ENCODE assay signal across 15 cellular contexts in the genomic region with DNA sequence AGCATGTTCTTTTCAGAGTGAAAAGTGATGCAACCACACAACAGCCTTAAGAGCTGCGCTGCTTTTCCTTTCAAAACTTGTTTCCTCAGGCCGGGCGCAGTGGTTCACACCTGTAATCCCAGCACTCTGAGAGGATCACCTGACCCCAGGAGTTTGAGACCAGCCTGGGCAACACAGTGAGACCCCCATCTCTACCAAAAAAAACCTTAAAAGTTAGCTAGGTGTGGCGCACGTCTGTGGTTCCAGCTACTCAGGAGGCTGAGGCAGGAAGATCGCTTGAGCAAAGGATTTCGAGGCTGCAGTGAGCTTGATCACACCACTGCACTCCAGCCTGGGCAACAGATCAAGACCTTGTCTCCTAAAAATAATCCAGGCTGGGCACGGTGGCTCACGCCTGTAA. TPM values are rescaled to one million over a fixed set of nuclear protein-coding genes. Genes with fewer than 3 reads are reported as not detected.
DNase-seq lines count a peak whose midpoint lies in the region; ATAC-seq, FAIRE-seq and TF ChIP-seq lines count a peak whose summit lies in the region.
"Had no signal": no experiment of that assay in that cellular context is flagged by ENCODE, and none has a peak within 500 bp of the region (broad histone marks: within the 10 kb centered on the region; RNA-seq: fewer than 3 reads in every experiment).

No MANE protein-coding gene starts in this region.

- peaks cover 17% of the 10 kb centered on the region for H3K4me1 Mint-ChIP-seq in T-helper 1 cell treated with Interleukin-12 subunit alpha and Interleukin-12 subunit beta and Interleukin-4 antibody, amounts not matched to agents 30 μg/mL and 1 μg/mL, for 36 hours (ENCODE audit: low read depth)
- H3K4me1 Mint-ChIP-seq in HFFc6 (ENCODE audit: low read depth) (peaks cover 5% of the 10 kb centered on the region), neural crest cell (peaks cover 29% of the 10 kb centered on the region)
- H3K4me1 Mint-ChIP-seq in activated naive CD8-positive, alpha-beta T cell (ENCODE audit: low read depth) = peaks cover 28% of the 10 kb centered on the region

- peaks cover 16% of the 10 kb centered on the region for H3K36me3 Mint-ChIP-seq in T-helper 1 cell treated with Interleukin-12 subunit alpha and Interleukin-12 subunit beta and Interleukin-4 antibody, amounts not matched to agents 30 μg/mL and 1 μg/mL, for 36 hours (ENCODE audit: low read depth)
- H3K36me3 Mint-ChIP-seq in HFFc6 (ENCODE audit: low read depth) (peaks cover 16% of the 10 kb centered on the region), neural crest cell (ENCODE audit: low read depth) (no peaks in the 10 kb centered on the region)
- H3K36me3 Mint-ChIP-seq in activated naive CD8-positive, alpha-beta T cell = no peaks in the 10 kb centered on the region

- TF ChIP-seq CTCF in HFFc6 (IDR thresholded peaks at IDR 0.05) (no peak), neural crest cell (conservative IDR thresholded peaks at IDR 0.05) (no peak)

- H3K4me3 Mint-ChIP-seq in T-helper 1 cell treated with Interleukin-12 subunit alpha and Interleukin-12 subunit beta and Interleukin-4 antibody, amounts not matched to agents 30 μg/mL and 1 μg/mL, for 36 hours = peak overlapping the region; percentile 56
- H3K4me3 Mint-ChIP-seq in HFFc6 (peak overlapping the region; percentile 34; the same call in 1 of the 2 replicates), neural crest cell (peak overlapping the region; percentile 70)
- H3K4me3 Mint-ChIP-seq in activated naive CD8-positive, alpha-beta T cell = peak overlapping the region; percentile 67

- peak overlapping the region; percentile 49 for H3K27ac Mint-ChIP-seq in T-helper 1 cell treated with Interleukin-12 subunit alpha and Interleukin-12 subunit beta and Interleukin-4 antibody, amounts not matched to agents 30 μg/mL and 1 μg/mL, for 36 hours
- H3K27ac Mint-ChIP-seq in HFFc6 = no peak overlapping the region
- no peak overlapping the region for H3K27ac Mint-ChIP-seq in activated naive CD8-positive, alpha-beta T cell
- H3K27ac Mint-ChIP-seq in neural crest cell (ENCODE audit: unreplicated experiment) = no peak overlapping the region

- no peaks in the 10 kb centered on the region for H3K9me3 Mint-ChIP-seq in T-helper 1 cell treated with Interleukin-12 subunit alpha and Interleukin-12 subunit beta and Interleukin-4 antibody, amounts not matched to agents 30 μg/mL and 1 μg/mL, for 36 hours
- no peaks in the 10 kb centered on the region for H3K9me3 Mint-ChIP-seq in HFFc6
- H3K9me3 Mint-ChIP-seq in activated naive CD8-positive, alpha-beta T cell (ENCODE audit: low read depth) = no peaks in the 10 kb centered on the region
- no peaks in the 10 kb centered on the region for H3K9me3 Mint-ChIP-seq in neural crest cell

- peaks cover 3% of the 10 kb centered on the region for H3K27me3 Mint-ChIP-seq in T-helper 1 cell treated with Interleukin-12 subunit alpha and Interleukin-12 subunit beta and Interleukin-4 antibody, amounts not matched to agents 30 μg/mL and 1 μg/mL, for 36 hours (ENCODE audit: low read depth)
- peaks cover 2% of the 10 kb centered on the region; the same call in 1 of the 2 replicates for H3K27me3 Mint-ChIP-seq in HFFc6 (ENCODE audit: insufficient read depth)
- H3K27me3 Mint-ChIP-seq in activated naive CD8-positive, alpha-beta T cell = no peaks in the 10 kb centered on the region
- H3K27me3 Mint-ChIP-seq in neural crest cell (ENCODE audit: low read depth) = peaks cover 2% of the 10 kb centered on the region

- DNase-seq in T-helper 1 cell = no peak
- DNase-seq in HFFc6 = no peak
- no peak for DNase-seq in neural crest cell (ENCODE audit: low read depth, low spot score)
- no peak for DNase-seq in mucosa of gallbladder (ENCODE audit: low spot score)
- DNase-seq in HTR-8/SVneo (ENCODE audit: insufficient read length, low spot score) = no peak
- DNase-seq: 8988T; activated CD4-positive, CD25-positive, alpha-beta regulatory T cell; amygdala; effector CD4-positive, alpha-beta T cell; foreskin melanocyte; NCI-H510A had no signal

- ATAC-seq in HG02852 (IDR thresholded peaks at IDR 0.05; ENCODE audit: unreplicated experiment) = no peak

- FAIRE-seq in HTR-8/SVneo (lab: Jason Lieb, UNC) = no peak
- FAIRE-seq: keratinocyte had no signal

RNA-seq across cellular contexts. Expression of a gene that starts 2.0 kb away (rescaled TPM):
- total RNA-seq in HFFc6 (2021; fragmentation: NEBNext Ultra II Directional; extraction: Animal tissue kit (Norgen Biotek cat#: 25700)) = 1 to 10 TPM; 5.6 to 7.6 (median 6.5) TPM
- total RNA-seq in neural crest cell = 12.7 and 13.1 TPM in 2 replicates
- total RNA-seq in mucosa of gallbladder = 12.1 TPM

RNA-seq across cellular contexts. Expression of a gene that starts 9.7 kb away (rescaled TPM):
- total RNA-seq in HFFc6 (2021; fragmentation: NEBNext Ultra II Directional; extraction: Animal tissue kit (Norgen Biotek cat#: 25700)) = under 1 TPM in 2 of 6 experiments, not detected in 4; 0.15 to 0.25 TPM
- total RNA-seq in neural crest cell = not detected in 2 replicates
- total RNA-seq in mucosa of gallbladder = 0.46 TPM

RNA-seq across cellular contexts. Expression of a gene that starts 18.8 kb away (rescaled TPM):
- total RNA-seq in HFFc6 (2021; fragmentation: NEBNext Ultra II Directional; extraction: Animal tissue kit (Norgen Biotek cat#: 25700)) = 1 to 10 TPM in 2 of 6 experiments, under 1 TPM in 4; 0.64 to 1.1 (median 0.90) TPM
- total RNA-seq in neural crest cell (5.2 and 6.4 TPM in 2 replicates), mucosa of gallbladder (52.4 TPM)
